2 cellular contexts compared by ENCODE assay signal in genomic region chr16:84732674-84733352, GRCh38.
A peak's percentile ranks its signal among the peaks of the same experiment; 100 is the strongest.
TF ChIP-seq lines count a peak whose summit lies in the region.

No MANE protein-coding gene starts in this region.

TF ChIP-seq in A549, 52 proteins besides CTCF, POLR2A, EP300 and RAD21 (continued from another document and continues in another):
- TF ChIP-seq ELK1 (IDR thresholded peaks at IDR 0.05; ENCODE audit: low read depth, low read length), result no peak
- TF ChIP-seq ATOH8 (CRISPR knock-in tag; IDR thresholded peaks at IDR 0.05; ENCODE audit: low read depth), result peak; percentile 20; the same call in 1 of the 2 replicates
- no peak for TF ChIP-seq CBX2 (IDR thresholded peaks at IDR 0.05; ENCODE audit: borderline replicate concordance, low read depth)
- TF ChIP-seq MYC (IDR thresholded peaks at IDR 0.05; ENCODE audit: borderline replicate concordance, low read length), result no peak
- peak; percentile 9; the same call in 1 of the 2 replicates for TF ChIP-seq HEYL (CRISPR knock-in tag; IDR thresholded peaks at IDR 0.05)
- TF ChIP-seq NFE2L2 (conservative IDR thresholded peaks at IDR 0.05; ENCODE audit: low read length), result peak; percentile 95
- no peak for TF ChIP-seq GATA3 (IDR thresholded peaks at IDR 0.05; ENCODE audit: borderline replicate concordance)
- TF ChIP-seq REST (IDR thresholded peaks at IDR 0.05), result no peak
- TF ChIP-seq HOXA7 (CRISPR knock-in tag; IDR thresholded peaks at IDR 0.05), result 0 out of 2 replicates have a peak, but pooled peaks have one; percentile 19
- TF ChIP-seq PHF8 (IDR thresholded peaks at IDR 0.05; ENCODE audit: borderline replicate concordance, low read depth), result no peak
- TF ChIP-seq FOXS1 (CRISPR knock-in tag; IDR thresholded peaks at IDR 0.05), result no peak
- TF ChIP-seq POLR2AphosphoS2 (conservative IDR thresholded peaks at IDR 0.05; ENCODE audit: low read length), result no peak
- no peak for TF ChIP-seq USF2 (IDR thresholded peaks at IDR 0.05)
- peak; percentile 26; the same call in 1 of the 2 replicates for TF ChIP-seq HOXB13 (CRISPR knock-in tag; IDR thresholded peaks at IDR 0.05; ENCODE audit: low read depth)
- TF ChIP-seq CEBPB (IDR thresholded peaks at IDR 0.05), result no peak
- TF ChIP-seq TP53 (CRISPR knock-in tag; IDR thresholded peaks at IDR 0.05), result no peak
- no peak for TF ChIP-seq MAZ (IDR thresholded peaks at IDR 0.05; ENCODE audit: borderline replicate concordance, low read depth, low read length)
- no peak for TF ChIP-seq JUNB (IDR thresholded peaks at IDR 0.05)
- no peak for TF ChIP-seq PBX3 (IDR thresholded peaks at IDR 0.05)
- peak; percentile 99 for TF ChIP-seq MAFK (IDR thresholded peaks at IDR 0.05; ENCODE audit: partially characterized antibody)
- no peak for TF ChIP-seq ESRRA (IDR thresholded peaks at IDR 0.05; ENCODE audit: borderline replicate concordance, low read length)
- 0 out of 2 replicates have a peak, but pooled peaks have one; percentile 24 for TF ChIP-seq EHF (CRISPR knock-in tag; IDR thresholded peaks at IDR 0.05)
- no peak for TF ChIP-seq NPAS2 (CRISPR knock-in tag; IDR thresholded peaks at IDR 0.05; ENCODE audit: borderline replicate concordance)
- TF ChIP-seq TFCP2L1 (CRISPR knock-in tag; IDR thresholded peaks at IDR 0.05), result no peak
- no peak for TF ChIP-seq ZFP36 (IDR thresholded peaks at IDR 0.05; ENCODE audit: borderline replicate concordance, partially characterized antibody)
- peak; percentile 35; the same call in 1 of the 2 replicates for TF ChIP-seq ZNF302 (CRISPR knock-in tag; IDR thresholded peaks at IDR 0.05)
- no peak for TF ChIP-seq RNF2 (IDR thresholded peaks at IDR 0.05; ENCODE audit: borderline replicate concordance, low read depth)
- no peak for TF ChIP-seq RCOR1 (IDR thresholded peaks at IDR 0.05; ENCODE audit: low read depth, low read length)
- TF ChIP-seq EHMT2 (IDR thresholded peaks at IDR 0.05; ENCODE audit: low read depth), result no peak

TF ChIP-seq in HCT116, 20 proteins besides CTCF, POLR2A, EP300 and RAD21 (continued from another document):
- TF ChIP-seq ZBTB33 (IDR thresholded peaks at IDR 0.05; ENCODE audit: extremely low read depth, insufficient replicate concordance, low read length), result no peak
